9 cellular contexts compared by ENCODE assay signal in the genomic region with DNA sequence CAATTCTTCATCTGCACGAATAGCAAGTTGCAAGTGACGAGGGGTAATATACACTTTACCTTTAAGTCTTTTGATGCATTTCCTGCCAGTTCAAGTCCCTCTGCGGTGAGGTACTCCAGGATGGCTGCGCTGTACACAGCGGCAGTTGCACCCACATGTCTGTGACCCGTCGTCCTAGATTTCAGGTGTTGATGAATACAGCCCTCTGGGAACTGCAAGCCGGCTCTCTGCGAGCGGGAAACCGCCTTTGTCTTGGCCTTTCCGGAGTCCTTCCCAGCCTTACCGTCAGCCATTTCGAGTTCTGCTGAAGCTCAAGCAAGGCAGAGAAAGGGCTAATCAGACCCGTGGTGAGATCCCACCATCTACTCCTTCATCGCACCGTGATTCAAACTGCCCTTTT. TPM values are rescaled to one million over a fixed set of nuclear protein-coding genes. Genes with fewer than 3 reads are reported as not detected.
DNase-seq lines count a peak whose midpoint lies in the region; ATAC-seq and FAIRE-seq lines count a peak whose summit lies in the region.
"Had no signal": no experiment of that assay in that cellular context is flagged by ENCODE, and none has a peak within 500 bp of the region (broad histone marks: within the 10 kb centered on the region; RNA-seq: fewer than 3 reads in every experiment).

No MANE protein-coding gene starts in this region.

- H3K36me3 ChIP-seq in HUES64 (ENCODE audit: insufficient read depth, low read length) (0 out of 2 replicates have a peak, but pooled peaks cover 3% of the 10 kb centered on the region), small intestine (ENCODE audit: control insufficient read depth in 2 of 2, insufficient read depth in 2 of 2, low read length in 2 of 2) (peaks cover 0 to 3% of the 10 kb centered on the region in 2 donors)

- CTCF ChIA-PET in activated CD4-positive, alpha-beta T cell treated with anti-CD3 and anti-CD28 coated beads for 36 hours (lab: Charles Lee), result interaction anchor here (0.8 to 2.7 kb wide), 11 partner anchors 10 to 219 kb away, joined by 3 to 16 read pairs (median 4); a partner anchor contains a TSS

- peak; percentile 75 for DNase-seq in activated CD4-positive, alpha-beta T cell treated with anti-CD3 and anti-CD28 coated beads for 36 hours
- DNase-seq in activated naive CD8-positive, alpha-beta T cell treated with anti-CD3 and anti-CD28 coated beads, Interleukin-2, amount 50 U/mL, for 24 hours, result peak; percentile 54
- DNase-seq in small intestine, result peak; percentile 37
- DNase-seq in NCI-H128 (lab: John Stamatoyannopoulos, UW; ENCODE audit: unreplicated experiment), result no peak

- FAIRE-seq in small intestine (lab: Jason Lieb, UNC), result no peak

- no peaks in the 10 kb centered on the region for H3K9me3 Mint-ChIP-seq in activated CD4-positive, alpha-beta T cell treated with anti-CD3 and anti-CD28 coated beads for 36 hours (ENCODE audit: low read depth)
- no peaks in the 10 kb centered on the region for H3K9me3 Mint-ChIP-seq in activated naive CD8-positive, alpha-beta T cell treated with anti-CD3 and anti-CD28 coated beads, Interleukin-2, amount 50 U/mL, for 24 hours

- H3K27ac ChIP-seq in HUES64 (ENCODE audit: low read depth, low read length) (0 out of 2 replicates have a peak overlapping the region, but pooled peaks have one; percentile 37), small intestine (ENCODE audit: low read depth in 1 of 2, low read length in 1 of 2) (peak overlapping the region in 1 of 2 donors; percentile 22)

- no peaks in the 10 kb centered on the region for H3K9me3 ChIP-seq in HUES64 (ENCODE audit: insufficient read depth, low read depth, low read length)
- H3K9me3 ChIP-seq in small intestine (ENCODE audit: control insufficient read depth, low read depth), result no peaks in the 10 kb centered on the region

- H3K36me3 Mint-ChIP-seq in activated CD4-positive, alpha-beta T cell treated with anti-CD3 and anti-CD28 coated beads for 36 hours (ENCODE audit: low read depth), result peaks cover 38% of the 10 kb centered on the region
- peaks cover 19% of the 10 kb centered on the region for H3K36me3 Mint-ChIP-seq in activated naive CD8-positive, alpha-beta T cell treated with anti-CD3 and anti-CD28 coated beads, Interleukin-2, amount 50 U/mL, for 24 hours (ENCODE audit: low read depth)

- H3K9ac ChIP-seq in HUES64 (ENCODE audit: low read depth, low read length), result no peak overlapping the region; the same call in 1 of the 2 replicates

- no peaks in the 10 kb centered on the region for H3K27me3 Mint-ChIP-seq in activated CD4-positive, alpha-beta T cell treated with anti-CD3 and anti-CD28 coated beads for 36 hours
- H3K27me3 Mint-ChIP-seq in activated naive CD8-positive, alpha-beta T cell treated with anti-CD3 and anti-CD28 coated beads, Interleukin-2, amount 50 U/mL, for 24 hours, result no peaks in the 10 kb centered on the region

- H3K4me1 Mint-ChIP-seq in activated CD4-positive, alpha-beta T cell treated with anti-CD3 and anti-CD28 coated beads for 36 hours, result peaks cover 80% of the 10 kb centered on the region
- peaks cover 91% of the 10 kb centered on the region for H3K4me1 Mint-ChIP-seq in activated naive CD8-positive, alpha-beta T cell treated with anti-CD3 and anti-CD28 coated beads, Interleukin-2, amount 50 U/mL, for 24 hours

- peak overlapping the region; percentile 87 for H3K27ac Mint-ChIP-seq in activated CD4-positive, alpha-beta T cell treated with anti-CD3 and anti-CD28 coated beads for 36 hours
- peak overlapping the region; percentile 84 for H3K27ac Mint-ChIP-seq in activated naive CD8-positive, alpha-beta T cell treated with anti-CD3 and anti-CD28 coated beads, Interleukin-2, amount 50 U/mL, for 24 hours

- H3K27me3 ChIP-seq in HUES64 (ENCODE audit: insufficient read depth, low read length) (no peaks in the 10 kb centered on the region), small intestine (ENCODE audit: control insufficient read depth in 2 of 2, insufficient read depth in 2 of 2, low read length in 2 of 2) (no peaks in the 10 kb centered on the region)

- POLR2A ChIA-PET in activated CD4-positive, alpha-beta T cell treated with anti-CD3 and anti-CD28 coated beads for 36 hours (lab: Charles Lee), result interaction anchor here (1.1 to 1.7 kb wide), 5 partner anchors 11 to 137 kb away, joined by 3 to 16 read pairs (median 4); a partner anchor contains a TSS

- no peak overlapping the region for H3K4me3 ChIP-seq in HUES64 (ENCODE audit: low read length)
- H3K4me3 ChIP-seq in small intestine (ENCODE audit: low read depth in 1 of 2, low read length in 2 of 2), result peak overlapping the region in 1 of 2 donors; percentile 24

- peak; percentile 44 for ATAC-seq in activated CD4-positive, alpha-beta T cell treated with anti-CD3 and anti-CD28 coated beads for 36 hours
- ATAC-seq in activated naive CD8-positive, alpha-beta T cell treated with anti-CD3 and anti-CD28 coated beads, Interleukin-2, amount 50 U/mL, for 24 hours, result peak; percentile 57
- ATAC-seq in GM19452 (IDR thresholded peaks at IDR 0.05; ENCODE audit: unreplicated experiment), result no peak
- ATAC-seq in GM19324 (IDR thresholded peaks at IDR 0.05; ENCODE audit: low FRiP score, unreplicated experiment), result no peak
- ATAC-seq in GM21619 (IDR thresholded peaks at IDR 0.05; ENCODE audit: unreplicated experiment), result no peak

- peaks cover 28% of the 10 kb centered on the region for H3K4me1 ChIP-seq in HUES64 (ENCODE audit: insufficient read depth, low read length)
- peaks cover 0 to 5% of the 10 kb centered on the region in 2 donors for H3K4me1 ChIP-seq in small intestine (ENCODE audit: control insufficient read depth in 2 of 2, insufficient read depth in 1 of 2, low read depth in 1 of 2, low read length in 1 of 2)

- intact Hi-C loops in activated CD4-positive, alpha-beta T cell treated with anti-CD3 and anti-CD28 coated beads for 36 hours (cut with DNase I, micrococcal nuclease), result loop anchor here (2.0 to 5.0 kb wide), 5 partner anchors 13 to 641 kb away; a partner anchor contains a TSS

- H3K4me3 Mint-ChIP-seq in activated CD4-positive, alpha-beta T cell treated with anti-CD3 and anti-CD28 coated beads for 36 hours, result peak overlapping the region; percentile 74
- peak overlapping the region; percentile 80 for H3K4me3 Mint-ChIP-seq in activated naive CD8-positive, alpha-beta T cell treated with anti-CD3 and anti-CD28 coated beads, Interleukin-2, amount 50 U/mL, for 24 hours

- 90% methylated on average over 17 of the region's 17 CpGs for WGBS in HUES64
- 72 to 91% (median 73%) methylated on average over 17 of the region's 17 CpGs for WGBS in small intestine, 3 donors

RNA-seq across cellular contexts. Expression of a gene that starts 14.8 kb away (rescaled TPM):
- 55.9 TPM for polyA plus RNA-seq in HUES64 (2013, experiment 1 of 2)
- 66.3 TPM for polyA plus RNA-seq in HUES64 (2013, experiment 2 of 2)
- total RNA-seq in activated CD4-positive, alpha-beta T cell treated with anti-CD3 and anti-CD28 coated beads for 36 hours, result 10 to 100 TPM; 48.4 to 56.3 TPM
- polyA plus RNA-seq in small intestine, result 10 to 100 TPM; 56.2 to 83.1 (median 68.9) TPM

RNA-seq across cellular contexts. Expression of a gene that starts 42.7 kb away (rescaled TPM):
- not detected for polyA plus RNA-seq in HUES64 (2013, experiment 1 of 2)
- polyA plus RNA-seq in HUES64 (2013, experiment 2 of 2), result not detected
- 1 to 10 TPM; 6.0 to 9.5 TPM for total RNA-seq in activated CD4-positive, alpha-beta T cell treated with anti-CD3 and anti-CD28 coated beads for 36 hours
- polyA plus RNA-seq in small intestine, result under 1 TPM in 2 of 3 donors, not detected in 1; 0.54 to 0.66 TPM
- total RNA-seq: mesenteric fat pad had no signal

Comparison
In these comparisons a context has a peak if more than half of its experiments do, and no peak if none do; other contexts are left out.
1. ATAC-seq: peak in activated CD4-positive, alpha-beta T cell treated with anti-CD3 and anti-CD28 coated beads for 36 hours (single experiment) and activated naive CD8-positive, alpha-beta T cell treated with anti-CD3 and anti-CD28 coated beads, Interleukin-2, amount 50 U/mL, for 24 hours (single experiment); none in GM19452 (single experiment), GM19324 (single experiment) and GM21619 (single experiment).